Comparison of ENCODE assay signal across 1 cellular context in the genomic region with DNA sequence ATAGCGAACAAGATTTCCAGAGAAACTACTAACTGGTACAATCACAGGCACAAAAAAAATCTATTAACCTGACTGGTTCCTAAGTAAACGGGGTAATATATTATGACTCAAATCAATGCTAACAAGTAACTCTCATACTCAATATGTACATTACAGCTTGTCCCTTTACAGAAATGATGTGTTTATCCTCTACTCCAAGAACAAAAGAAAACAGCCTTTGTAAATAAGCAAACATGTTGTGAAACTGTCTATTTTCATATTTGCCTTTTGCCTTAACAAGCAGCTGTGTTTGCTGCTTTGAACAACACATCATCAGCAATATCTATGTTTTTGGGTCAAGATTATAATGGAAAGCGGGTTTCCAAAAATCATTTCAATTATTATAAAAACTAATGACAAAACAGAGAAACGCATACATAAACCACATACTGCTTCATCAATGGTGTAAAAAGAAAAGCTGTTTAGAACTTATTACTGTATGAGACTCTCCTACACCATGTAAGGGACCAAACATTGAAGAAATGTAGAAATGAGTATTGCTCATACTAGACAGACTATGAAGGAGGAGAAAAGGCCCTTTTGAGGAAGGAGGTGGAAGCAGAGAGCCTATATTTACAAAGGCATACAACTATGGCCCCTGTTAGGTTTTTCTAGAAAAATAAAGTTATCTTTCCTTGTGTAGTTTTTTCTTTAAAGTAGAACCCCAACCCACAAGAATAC.
A peak's percentile ranks its signal among the peaks of the same experiment; 100 is the strongest.
TF ChIP-seq lines count a peak whose summit lies in the region.

No MANE protein-coding gene starts in this region.

TF ChIP-seq in HepG2, 621 proteins besides CTCF, POLR2A, EP300 and RAD21 (continued from another document):
- TF ChIP-seq, protein P1, sequence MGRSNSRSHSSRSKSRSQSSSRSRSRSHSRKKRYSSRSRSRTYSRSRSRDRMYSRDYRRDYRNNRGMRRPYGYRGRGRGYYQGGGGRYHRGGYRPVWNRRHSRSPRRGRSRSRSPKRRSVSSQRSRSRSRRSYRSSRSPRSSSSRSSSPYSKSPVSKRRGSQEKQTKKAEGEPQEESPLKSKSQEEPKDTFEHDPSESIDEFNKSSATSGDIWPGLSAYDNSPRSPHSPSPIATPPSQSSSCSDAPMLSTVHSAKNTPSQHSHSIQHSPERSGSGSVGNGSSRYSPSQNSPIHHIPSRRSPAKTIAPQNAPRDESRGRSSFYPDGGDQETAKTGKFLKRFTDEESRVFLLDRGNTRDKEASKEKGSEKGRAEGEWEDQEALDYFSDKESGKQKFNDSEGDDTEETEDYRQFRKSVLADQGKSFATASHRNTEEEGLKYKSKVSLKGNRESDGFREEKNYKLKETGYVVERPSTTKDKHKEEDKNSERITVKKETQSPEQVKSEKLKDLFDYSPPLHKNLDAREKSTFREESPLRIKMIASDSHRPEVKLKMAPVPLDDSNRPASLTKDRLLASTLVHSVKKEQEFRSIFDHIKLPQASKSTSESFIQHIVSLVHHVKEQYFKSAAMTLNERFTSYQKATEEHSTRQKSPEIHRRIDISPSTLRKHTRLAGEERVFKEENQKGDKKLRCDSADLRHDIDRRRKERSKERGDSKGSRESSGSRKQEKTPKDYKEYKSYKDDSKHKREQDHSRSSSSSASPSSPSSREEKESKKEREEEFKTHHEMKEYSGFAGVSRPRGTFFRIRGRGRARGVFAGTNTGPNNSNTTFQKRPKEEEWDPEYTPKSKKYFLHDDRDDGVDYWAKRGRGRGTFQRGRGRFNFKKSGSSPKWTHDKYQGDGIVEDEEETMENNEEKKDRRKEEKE (IDR thresholded peaks at IDR 0.05), result no peak
- no peak for TF ChIP-seq NFKB2 (CRISPR knock-in tag; IDR thresholded peaks at IDR 0.05; ENCODE audit: borderline replicate concordance)
- peak; percentile 86 for TF ChIP-seq HMG20A (CRISPR knock-in tag; IDR thresholded peaks at IDR 0.05; ENCODE audit: borderline replicate concordance)
- no peak for TF ChIP-seq ZBTB7B (CRISPR knock-in tag; IDR thresholded peaks at IDR 0.05)
- TF ChIP-seq, protein P2, sequence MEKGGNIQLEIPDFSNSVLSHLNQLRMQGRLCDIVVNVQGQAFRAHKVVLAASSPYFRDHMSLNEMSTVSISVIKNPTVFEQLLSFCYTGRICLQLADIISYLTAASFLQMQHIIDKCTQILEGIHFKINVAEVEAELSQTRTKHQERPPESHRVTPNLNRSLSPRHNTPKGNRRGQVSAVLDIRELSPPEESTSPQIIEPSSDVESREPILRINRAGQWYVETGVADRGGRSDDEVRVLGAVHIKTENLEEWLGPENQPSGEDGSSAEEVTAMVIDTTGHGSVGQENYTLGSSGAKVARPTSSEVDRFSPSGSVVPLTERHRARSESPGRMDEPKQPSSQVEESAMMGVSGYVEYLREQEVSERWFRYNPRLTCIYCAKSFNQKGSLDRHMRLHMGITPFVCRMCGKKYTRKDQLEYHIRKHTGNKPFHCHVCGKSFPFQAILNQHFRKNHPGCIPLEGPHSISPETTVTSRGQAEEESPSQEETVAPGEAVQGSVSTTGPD (CRISPR knock-in tag; IDR thresholded peaks at IDR 0.05), result no peak
- TF ChIP-seq KLF11 (CRISPR knock-in tag; IDR thresholded peaks at IDR 0.05), result no peak
- no peak for TF ChIP-seq ZNF468 (CRISPR knock-in tag; IDR thresholded peaks at IDR 0.05)
- TF ChIP-seq SMAD3 (CRISPR knock-in tag; IDR thresholded peaks at IDR 0.05), result peak; percentile 82; the same call in 1 of the 2 replicates
- TF ChIP-seq, protein P3, sequence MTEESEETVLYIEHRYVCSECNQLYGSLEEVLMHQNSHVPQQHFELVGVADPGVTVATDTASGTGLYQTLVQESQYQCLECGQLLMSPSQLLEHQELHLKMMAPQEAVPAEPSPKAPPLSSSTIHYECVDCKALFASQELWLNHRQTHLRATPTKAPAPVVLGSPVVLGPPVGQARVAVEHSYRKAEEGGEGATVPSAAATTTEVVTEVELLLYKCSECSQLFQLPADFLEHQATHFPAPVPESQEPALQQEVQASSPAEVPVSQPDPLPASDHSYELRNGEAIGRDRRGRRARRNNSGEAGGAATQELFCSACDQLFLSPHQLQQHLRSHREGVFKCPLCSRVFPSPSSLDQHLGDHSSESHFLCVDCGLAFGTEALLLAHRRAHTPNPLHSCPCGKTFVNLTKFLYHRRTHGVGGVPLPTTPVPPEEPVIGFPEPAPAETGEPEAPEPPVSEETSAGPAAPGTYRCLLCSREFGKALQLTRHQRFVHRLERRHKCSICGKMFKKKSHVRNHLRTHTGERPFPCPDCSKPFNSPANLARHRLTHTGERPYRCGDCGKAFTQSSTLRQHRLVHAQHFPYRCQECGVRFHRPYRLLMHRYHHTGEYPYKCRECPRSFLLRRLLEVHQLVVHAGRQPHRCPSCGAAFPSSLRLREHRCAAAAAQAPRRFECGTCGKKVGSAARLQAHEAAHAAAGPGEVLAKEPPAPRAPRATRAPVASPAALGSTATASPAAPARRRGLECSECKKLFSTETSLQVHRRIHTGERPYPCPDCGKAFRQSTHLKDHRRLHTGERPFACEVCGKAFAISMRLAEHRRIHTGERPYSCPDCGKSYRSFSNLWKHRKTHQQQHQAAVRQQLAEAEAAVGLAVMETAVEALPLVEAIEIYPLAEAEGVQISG (CRISPR knock-in tag; IDR thresholded peaks at IDR 0.05), result no peak
- TF ChIP-seq, protein P4, sequence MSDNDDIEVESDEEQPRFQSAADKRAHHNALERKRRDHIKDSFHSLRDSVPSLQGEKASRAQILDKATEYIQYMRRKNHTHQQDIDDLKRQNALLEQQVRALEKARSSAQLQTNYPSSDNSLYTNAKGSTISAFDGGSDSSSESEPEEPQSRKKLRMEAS (IDR thresholded peaks at IDR 0.05), result no peak
- TF ChIP-seq BRCA1 (CRISPR knock-in tag; IDR thresholded peaks at IDR 0.05), result no peak
- TF ChIP-seq ZNF546 (CRISPR knock-in tag; conservative IDR thresholded peaks at IDR 0.05), result no peak
- TF ChIP-seq, protein P5, sequence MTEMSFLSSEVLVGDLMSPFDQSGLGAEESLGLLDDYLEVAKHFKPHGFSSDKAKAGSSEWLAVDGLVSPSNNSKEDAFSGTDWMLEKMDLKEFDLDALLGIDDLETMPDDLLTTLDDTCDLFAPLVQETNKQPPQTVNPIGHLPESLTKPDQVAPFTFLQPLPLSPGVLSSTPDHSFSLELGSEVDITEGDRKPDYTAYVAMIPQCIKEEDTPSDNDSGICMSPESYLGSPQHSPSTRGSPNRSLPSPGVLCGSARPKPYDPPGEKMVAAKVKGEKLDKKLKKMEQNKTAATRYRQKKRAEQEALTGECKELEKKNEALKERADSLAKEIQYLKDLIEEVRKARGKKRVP (CRISPR knock-in tag; IDR thresholded peaks at IDR 0.05), result peak in 1 of 2 experiments; percentile 77; a peak in 2 of 4 replicates
- TF ChIP-seq MIER2 (CRISPR knock-in tag; IDR thresholded peaks at IDR 0.05), result no peak
- no peak for TF ChIP-seq ZNF644 (CRISPR knock-in tag; IDR thresholded peaks at IDR 0.05; ENCODE audit: low read depth)
- TF ChIP-seq HHEX (CRISPR knock-in tag; IDR thresholded peaks at IDR 0.05), result peak; percentile 80
- TF ChIP-seq KDM5B (CRISPR knock-in tag; IDR thresholded peaks at IDR 0.05; ENCODE audit: borderline replicate concordance), result no peak
- TF ChIP-seq ZSCAN29 (CRISPR knock-in tag; conservative IDR thresholded peaks at IDR 0.05), result no peak
- TF ChIP-seq, protein P6, sequence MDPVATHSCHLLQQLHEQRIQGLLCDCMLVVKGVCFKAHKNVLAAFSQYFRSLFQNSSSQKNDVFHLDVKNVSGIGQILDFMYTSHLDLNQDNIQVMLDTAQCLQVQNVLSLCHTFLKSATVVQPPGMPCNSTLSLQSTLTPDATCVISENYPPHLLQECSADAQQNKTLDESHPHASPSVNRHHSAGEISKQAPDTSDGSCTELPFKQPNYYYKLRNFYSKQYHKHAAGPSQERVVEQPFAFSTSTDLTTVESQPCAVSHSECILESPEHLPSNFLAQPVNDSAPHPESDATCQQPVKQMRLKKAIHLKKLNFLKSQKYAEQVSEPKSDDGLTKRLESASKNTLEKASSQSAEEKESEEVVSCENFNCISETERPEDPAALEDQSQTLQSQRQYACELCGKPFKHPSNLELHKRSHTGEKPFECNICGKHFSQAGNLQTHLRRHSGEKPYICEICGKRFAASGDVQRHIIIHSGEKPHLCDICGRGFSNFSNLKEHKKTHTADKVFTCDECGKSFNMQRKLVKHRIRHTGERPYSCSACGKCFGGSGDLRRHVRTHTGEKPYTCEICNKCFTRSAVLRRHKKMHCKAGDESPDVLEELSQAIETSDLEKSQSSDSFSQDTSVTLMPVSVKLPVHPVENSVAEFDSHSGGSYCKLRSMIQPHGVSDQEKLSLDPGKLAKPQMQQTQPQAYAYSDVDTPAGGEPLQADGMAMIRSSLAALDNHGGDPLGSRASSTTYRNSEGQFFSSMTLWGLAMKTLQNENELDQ (CRISPR knock-in tag; IDR thresholded peaks at IDR 0.05; ENCODE audit: borderline replicate concordance), result no peak
- TF ChIP-seq, protein P7, sequence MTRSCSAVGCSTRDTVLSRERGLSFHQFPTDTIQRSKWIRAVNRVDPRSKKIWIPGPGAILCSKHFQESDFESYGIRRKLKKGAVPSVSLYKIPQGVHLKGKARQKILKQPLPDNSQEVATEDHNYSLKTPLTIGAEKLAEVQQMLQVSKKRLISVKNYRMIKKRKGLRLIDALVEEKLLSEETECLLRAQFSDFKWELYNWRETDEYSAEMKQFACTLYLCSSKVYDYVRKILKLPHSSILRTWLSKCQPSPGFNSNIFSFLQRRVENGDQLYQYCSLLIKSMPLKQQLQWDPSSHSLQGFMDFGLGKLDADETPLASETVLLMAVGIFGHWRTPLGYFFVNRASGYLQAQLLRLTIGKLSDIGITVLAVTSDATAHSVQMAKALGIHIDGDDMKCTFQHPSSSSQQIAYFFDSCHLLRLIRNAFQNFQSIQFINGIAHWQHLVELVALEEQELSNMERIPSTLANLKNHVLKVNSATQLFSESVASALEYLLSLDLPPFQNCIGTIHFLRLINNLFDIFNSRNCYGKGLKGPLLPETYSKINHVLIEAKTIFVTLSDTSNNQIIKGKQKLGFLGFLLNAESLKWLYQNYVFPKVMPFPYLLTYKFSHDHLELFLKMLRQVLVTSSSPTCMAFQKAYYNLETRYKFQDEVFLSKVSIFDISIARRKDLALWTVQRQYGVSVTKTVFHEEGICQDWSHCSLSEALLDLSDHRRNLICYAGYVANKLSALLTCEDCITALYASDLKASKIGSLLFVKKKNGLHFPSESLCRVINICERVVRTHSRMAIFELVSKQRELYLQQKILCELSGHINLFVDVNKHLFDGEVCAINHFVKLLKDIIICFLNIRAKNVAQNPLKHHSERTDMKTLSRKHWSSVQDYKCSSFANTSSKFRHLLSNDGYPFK (CRISPR knock-in tag; IDR thresholded peaks at IDR 0.05; ENCODE audit: borderline replicate concordance), result no peak
- TF ChIP-seq, protein P8, sequence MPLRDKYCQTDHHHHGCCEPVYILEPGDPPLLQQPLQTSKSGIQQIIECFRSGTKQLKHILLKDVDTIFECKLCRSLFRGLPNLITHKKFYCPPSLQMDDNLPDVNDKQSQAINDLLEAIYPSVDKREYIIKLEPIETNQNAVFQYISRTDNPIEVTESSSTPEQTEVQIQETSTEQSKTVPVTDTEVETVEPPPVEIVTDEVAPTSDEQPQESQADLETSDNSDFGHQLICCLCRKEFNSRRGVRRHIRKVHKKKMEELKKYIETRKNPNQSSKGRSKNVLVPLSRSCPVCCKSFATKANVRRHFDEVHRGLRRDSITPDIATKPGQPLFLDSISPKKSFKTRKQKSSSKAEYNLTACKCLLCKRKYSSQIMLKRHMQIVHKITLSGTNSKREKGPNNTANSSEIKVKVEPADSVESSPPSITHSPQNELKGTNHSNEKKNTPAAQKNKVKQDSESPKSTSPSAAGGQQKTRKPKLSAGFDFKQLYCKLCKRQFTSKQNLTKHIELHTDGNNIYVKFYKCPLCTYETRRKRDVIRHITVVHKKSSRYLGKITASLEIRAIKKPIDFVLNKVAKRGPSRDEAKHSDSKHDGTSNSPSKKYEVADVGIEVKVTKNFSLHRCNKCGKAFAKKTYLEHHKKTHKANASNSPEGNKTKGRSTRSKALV (CRISPR knock-in tag; IDR thresholded peaks at IDR 0.05), result no peak
- TF ChIP-seq MAFF (IDR thresholded peaks at IDR 0.05; ENCODE audit: low read depth, low read length), result 0 out of 2 replicates have a peak, but pooled peaks have one; percentile 33
- TF ChIP-seq, protein P9, sequence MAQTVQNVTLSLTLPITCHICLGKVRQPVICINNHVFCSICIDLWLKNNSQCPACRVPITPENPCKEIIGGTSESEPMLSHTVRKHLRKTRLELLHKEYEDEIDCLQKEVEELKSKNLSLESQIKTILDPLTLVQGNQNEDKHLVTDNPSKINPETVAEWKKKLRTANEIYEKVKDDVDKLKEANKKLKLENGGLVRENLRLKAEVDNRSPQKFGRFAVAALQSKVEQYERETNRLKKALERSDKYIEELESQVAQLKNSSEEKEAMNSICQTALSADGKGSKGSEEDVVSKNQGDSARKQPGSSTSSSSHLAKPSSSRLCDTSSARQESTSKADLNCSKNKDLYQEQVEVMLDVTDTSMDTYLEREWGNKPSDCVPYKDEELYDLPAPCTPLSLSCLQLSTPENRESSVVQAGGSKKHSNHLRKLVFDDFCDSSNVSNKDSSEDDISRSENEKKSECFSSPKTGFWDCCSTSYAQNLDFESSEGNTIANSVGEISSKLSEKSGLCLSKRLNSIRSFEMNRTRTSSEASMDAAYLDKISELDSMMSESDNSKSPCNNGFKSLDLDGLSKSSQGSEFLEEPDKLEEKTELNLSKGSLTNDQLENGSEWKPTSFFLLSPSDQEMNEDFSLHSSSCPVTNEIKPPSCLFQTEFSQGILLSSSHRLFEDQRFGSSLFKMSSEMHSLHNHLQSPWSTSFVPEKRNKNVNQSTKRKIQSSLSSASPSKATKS (CRISPR knock-in tag; IDR thresholded peaks at IDR 0.05), result no peak
- TF ChIP-seq, protein P10, sequence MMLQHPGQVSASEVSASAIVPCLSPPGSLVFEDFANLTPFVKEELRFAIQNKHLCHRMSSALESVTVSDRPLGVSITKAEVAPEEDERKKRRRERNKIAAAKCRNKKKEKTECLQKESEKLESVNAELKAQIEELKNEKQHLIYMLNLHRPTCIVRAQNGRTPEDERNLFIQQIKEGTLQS (CRISPR knock-in tag; IDR thresholded peaks at IDR 0.05), result no peak
- no peak for TF ChIP-seq MYC (CRISPR knock-in tag; IDR thresholded peaks at IDR 0.05; ENCODE audit: borderline replicate concordance)
- TF ChIP-seq NFIC (IDR thresholded peaks at IDR 0.05; ENCODE audit: low read length), result peak; percentile 78
- TF ChIP-seq, protein P11, sequence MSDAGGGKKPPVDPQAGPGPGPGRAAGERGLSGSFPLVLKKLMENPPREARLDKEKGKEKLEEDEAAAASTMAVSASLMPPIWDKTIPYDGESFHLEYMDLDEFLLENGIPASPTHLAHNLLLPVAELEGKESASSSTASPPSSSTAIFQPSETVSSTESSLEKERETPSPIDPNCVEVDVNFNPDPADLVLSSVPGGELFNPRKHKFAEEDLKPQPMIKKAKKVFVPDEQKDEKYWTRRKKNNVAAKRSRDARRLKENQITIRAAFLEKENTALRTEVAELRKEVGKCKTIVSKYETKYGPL (CRISPR knock-in tag; IDR thresholded peaks at IDR 0.05), result no peak
